In genomic region chr6:12661690-12662089, GRCh38 we compare ENCODE assay signal across 3 cellular contexts.
TF ChIP-seq lines count a peak whose summit lies in the region.

No MANE protein-coding gene starts in this region.

TF ChIP-seq in HepG2, 621 proteins besides CTCF, POLR2A, EP300 and RAD21:
- TF ChIP-seq U2AF1 (optimal IDR thresholded peaks at IDR 0.05; ENCODE audit: low read depth, low read length) = no peak
- TF ChIP-seq MAFF (IDR thresholded peaks at IDR 0.05; ENCODE audit: low read depth, low read length) = peak; percentile 96
- peak; percentile 95 to 98 for TF ChIP-seq MAFK (conservative IDR thresholded peaks at IDR 0.05 in 1 of 2, IDR thresholded peaks at IDR 0.05 in 1 of 2; ENCODE audit: low read length in 2 of 2)

TF ChIP-seq in GM23338, 12 proteins besides CTCF, POLR2A, EP300 and RAD21:
- no peak for TF ChIP-seq EZH2phosphoT487 (IDR thresholded peaks at IDR 0.05; ENCODE audit: unreplicated experiment)

TF ChIP-seq in K562, 482 proteins besides CTCF, POLR2A, EP300 and RAD21:
- TF ChIP-seq ZBTB7A (IDR thresholded peaks at IDR 0.05; ENCODE audit: borderline replicate concordance, control insufficient read depth, low read depth, low read length) (no peak), EGR1 (conservative IDR thresholded peaks at IDR 0.05) (no peak), HSF4 (CRISPR knock-in tag; IDR thresholded peaks at IDR 0.05; ENCODE audit: borderline replicate concordance) (no peak), ZFPM2 (CRISPR knock-in tag; IDR thresholded peaks at IDR 0.05) (no peak), NCOA4 (IDR thresholded peaks at IDR 0.05; ENCODE audit: partially characterized antibody) (no peak), DEAF1 (CRISPR knock-in tag; IDR thresholded peaks at IDR 0.05) (no peak), SNRNP70 (optimal IDR thresholded peaks at IDR 0.05; ENCODE audit: low read depth, low read length) (no peak), LARP7 (IDR thresholded peaks at IDR 0.05) (no peak), ZNF316 (IDR thresholded peaks at IDR 0.05) (peak; percentile 85), ZNF41 (CRISPR knock-in tag; conservative IDR thresholded peaks at IDR 0.05) (no peak), MAFK (IDR thresholded peaks at IDR 0.05; ENCODE audit: low read length) (peak; percentile 83), ZNF408 (CRISPR knock-in tag; IDR thresholded peaks at IDR 0.05; ENCODE audit: low read depth) (no peak), MAFG (tag; conservative IDR thresholded peaks at IDR 0.05) (peak; percentile 70), JUND (IDR thresholded peaks at IDR 0.05; ENCODE audit: borderline replicate concordance, low read depth, low read length) (no peak), JUND (tag; IDR thresholded peaks at IDR 0.05; ENCODE audit: borderline replicate concordance, low read depth, low read length) (no peak), C11orf30 (IDR thresholded peaks at IDR 0.05; ENCODE audit: low read depth) (peak; percentile 65; the same call in 1 of the 2 replicates), THRB (CRISPR knock-in tag; conservative IDR thresholded peaks at IDR 0.05) (no peak), HMG20B (CRISPR knock-in tag; IDR thresholded peaks at IDR 0.05) (no peak), CREB5 (CRISPR knock-in tag; IDR thresholded peaks at IDR 0.05) (no peak), KDM1A (IDR thresholded peaks at IDR 0.05) (no peak), NCOA1 (IDR thresholded peaks at IDR 0.05; ENCODE audit: low read depth) (no peak), ZNF512 (tag; IDR thresholded peaks at IDR 0.05) (no peak), KLF1 (tag; IDR thresholded peaks at IDR 0.05) (no peak), ATF4 (CRISPR knock-in tag; IDR thresholded peaks at IDR 0.05) (no peak), ZKSCAN8 (CRISPR knock-in tag; IDR thresholded peaks at IDR 0.05) (no peak), FOXO4 (CRISPR knock-in tag; IDR thresholded peaks at IDR 0.05) (no peak), ZNF764 (CRISPR knock-in tag; IDR thresholded peaks at IDR 0.05; ENCODE audit: low read depth) (no peak), MAFF (IDR thresholded peaks at IDR 0.05; ENCODE audit: low read length) (peak; percentile 87), ZFP30 (CRISPR knock-in tag; IDR thresholded peaks at IDR 0.05; ENCODE audit: borderline replicate concordance) (no peak), SRSF3 (IDR thresholded peaks at IDR 0.05; ENCODE audit: insufficient read depth, low read length) (no peak), RCOR1 (IDR thresholded peaks at IDR 0.05; ENCODE audit: borderline replicate concordance in 1 of 2, low read depth in 2 of 2, low read length in 2 of 2) (no peak), ZNF444 (CRISPR knock-in tag; IDR thresholded peaks at IDR 0.05) (no peak), MBD1 (CRISPR knock-in tag; IDR thresholded peaks at IDR 0.05) (no peak), CSDE1 (IDR thresholded peaks at IDR 0.05) (no peak), CBFA2T3 (IDR thresholded peaks at IDR 0.05) (no peak), NR0B1 (IDR thresholded peaks at IDR 0.05; ENCODE audit: partially characterized antibody) (no peak)
